Comparison of ENCODE assay signal across 31 cellular contexts in the genomic region with DNA sequence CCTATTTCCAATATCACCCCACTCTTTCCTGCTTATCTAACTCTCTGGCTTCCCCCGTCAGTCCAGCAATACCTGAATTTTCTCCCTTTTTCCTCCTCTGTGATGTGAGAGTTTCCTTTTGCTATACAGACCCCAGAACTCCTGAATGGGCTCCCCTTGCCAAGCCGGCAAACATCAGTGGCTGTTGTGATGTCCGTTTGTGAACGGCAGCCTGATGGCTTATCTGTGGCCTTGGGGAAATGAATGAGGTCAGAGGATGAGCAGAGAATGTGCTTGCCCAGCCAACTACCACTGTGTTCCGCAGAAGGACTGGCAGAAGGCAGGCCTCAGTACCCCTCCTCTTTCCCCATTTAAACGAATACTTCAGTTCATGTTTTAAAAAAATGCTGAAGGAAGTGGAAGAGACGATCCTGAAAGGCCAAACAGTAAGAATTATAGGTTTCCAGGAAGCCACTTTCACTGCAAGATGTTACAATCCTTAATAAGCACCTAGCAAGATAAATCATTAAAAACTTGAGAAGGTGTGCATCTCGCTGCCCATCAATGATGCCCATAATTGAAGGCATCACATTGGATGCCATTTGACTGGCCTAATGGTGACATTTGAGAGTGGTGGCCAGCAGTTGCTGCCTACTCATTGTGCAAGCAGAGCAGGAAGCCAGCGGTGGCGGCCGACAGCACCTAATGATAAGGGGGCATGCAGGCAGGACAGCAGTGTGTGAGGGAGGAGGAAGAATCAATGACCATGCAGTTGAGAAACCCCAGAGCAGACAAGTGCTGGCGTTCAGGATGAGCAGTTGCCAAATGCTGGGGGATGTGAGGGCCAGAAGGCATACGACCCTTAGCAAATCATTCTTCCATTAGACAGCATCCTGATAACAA. TPM values are rescaled to one million over a fixed set of nuclear protein-coding genes. Genes with fewer than 3 reads are reported as not detected.
DNase-seq lines count a peak whose midpoint lies in the region; ATAC-seq and TF ChIP-seq lines count a peak whose summit lies in the region.
"Had no signal": no experiment of that assay in that cellular context is flagged by ENCODE, and none has a peak within 500 bp of the region (broad histone marks: within the 10 kb centered on the region; RNA-seq: fewer than 3 reads in every experiment).

No MANE protein-coding gene starts in this region.

- H3K36me3 Mint-ChIP-seq in naive thymus-derived CD4-positive, alpha-beta T cell: peaks cover 0 to 9% (median 0%) of the 10 kb centered on the region in 5 donors
- H3K36me3 Mint-ChIP-seq: activated naive CD8-positive, alpha-beta T cell treated with anti-CD3 and anti-CD28 coated beads for 36 hours; CD4-positive, CD25-positive, alpha-beta regulatory T cell had no signal

- H3K4me1 Mint-ChIP-seq in naive thymus-derived CD4-positive, alpha-beta T cell: no peaks in the 10 kb centered on the region
- H3K4me1 Mint-ChIP-seq: activated B cell treated with CpG ODN at 0.5 μM for 24 hours; activated naive CD8-positive, alpha-beta T cell treated with anti-CD3 and anti-CD28 coated beads for 36 hours; nephron had no signal

- 53 to 70% (median 55%) methylated on average over 13 of the region's 13 CpGs for WGBS in adrenal gland, 4 donors

- no peaks in the 10 kb centered on the region for H3K9me3 Mint-ChIP-seq in naive thymus-derived CD4-positive, alpha-beta T cell
- H3K9me3 Mint-ChIP-seq: activated B cell treated with CpG ODN at 0.5 μM for 24 hours; activated naive CD8-positive, alpha-beta T cell treated with anti-CD3 and anti-CD28 coated beads for 36 hours; activated T-cell treated with anti-CD3 and anti-CD28 coated beads, Interleukin-2, amount 50 U/mL, for 4 hours; nephron; stimulated activated naive CD8-positive, alpha-beta T cell treated with anti-CD3 and anti-CD28 coated beads, Interleukin-15, Interleukin-2, amounts not matched to agents 100 ng/mL and 50 ng/mL, for 24 hours; T-helper 2 cell treated with Interferon-gamma antibody and Interleukin-4, amounts not matched to agents 5 μg/mL and 100 μg/mL, for 36 hours had no signal

- intact Hi-C loops in adrenal gland (cut with DNase I): no loop called here
- intact Hi-C loops in naive thymus-derived CD4-positive, alpha-beta T cell (cut with micrococcal nuclease): no loop called here

- H3K36me3 ChIP-seq in RWPE2 (ENCODE audit: low read depth) (no peaks in the 10 kb centered on the region), adrenal gland (replicated peaks in 1 of 2) (no peaks in the 10 kb centered on the region)
- H3K36me3 ChIP-seq in naive thymus-derived CD4-positive, alpha-beta T cell (ENCODE audit: control insufficient read depth in 2 of 3, insufficient read depth in 3 of 3, low read length in 3 of 3): no peaks in the 10 kb centered on the region
- H3K36me3 ChIP-seq: pancreas had no signal

- TF ChIP-seq POLR2A in adrenal gland (IDR thresholded peaks at IDR 0.05): no peak

- TF ChIP-seq CTCF in RWPE2 (IDR thresholded peaks at IDR 0.05; ENCODE audit: poor library complexity, severe bottlenecking): no peak
- no peak for TF ChIP-seq CTCF in adrenal gland (IDR thresholded peaks at IDR 0.05)

- CTCF ChIA-PET in naive thymus-derived CD4-positive, alpha-beta T cell (lab: Charles Lee): no interaction called here

- H3K4me1 ChIP-seq in RWPE2 (ENCODE audit: insufficient read depth, poor library complexity, severe bottlenecking): peaks cover 13% of the 10 kb centered on the region
- H3K4me1 ChIP-seq in adrenal gland (replicated peaks in 1 of 2): peaks cover 0 to 5% of the 10 kb centered on the region in 2 donors
- H3K4me1 ChIP-seq in naive thymus-derived CD4-positive, alpha-beta T cell (ENCODE audit: control insufficient read depth in 2 of 2, insufficient read depth in 2 of 2, low read length in 2 of 2): no peaks in the 10 kb centered on the region
- H3K4me1 ChIP-seq: pancreas, testis had no signal

- H3K4me3 Mint-ChIP-seq in naive thymus-derived CD4-positive, alpha-beta T cell: no peak overlapping the region
- H3K4me3 Mint-ChIP-seq: activated B cell treated with CpG ODN at 0.5 μM for 24 hours; activated naive CD8-positive, alpha-beta T cell treated with anti-CD3 and anti-CD28 coated beads for 36 hours; activated T-cell treated with anti-CD3 and anti-CD28 coated beads, Interleukin-2, amount 50 U/mL, for 4 hours; CD4-positive, CD25-positive, alpha-beta regulatory T cell; nephron; stimulated activated naive CD8-positive, alpha-beta T cell treated with anti-CD3 and anti-CD28 coated beads, Interleukin-15, Interleukin-2, amounts not matched to agents 100 ng/mL and 50 ng/mL, for 24 hours; T-helper 2 cell treated with Interferon-gamma antibody and Interleukin-4, amounts not matched to agents 5 μg/mL and 100 μg/mL, for 36 hours had no signal

- H3K9me3 ChIP-seq in RWPE2 (ENCODE audit: severe bottlenecking) (no peaks in the 10 kb centered on the region), adrenal gland (replicated peaks in 1 of 3) (no peaks in the 10 kb centered on the region)
- H3K9me3 ChIP-seq in naive thymus-derived CD4-positive, alpha-beta T cell (ENCODE audit: control insufficient read depth in 2 of 3, low read length in 3 of 3): no peaks in the 10 kb centered on the region
- H3K9me3 ChIP-seq: A549, pancreas, testis had no signal

- H3K27me3 ChIP-seq in RWPE2 (ENCODE audit: insufficient read depth, poor library complexity, severe bottlenecking) (no peaks in the 10 kb centered on the region), adrenal gland (no peaks in the 10 kb centered on the region)
- H3K27me3 ChIP-seq in naive thymus-derived CD4-positive, alpha-beta T cell (ENCODE audit: control insufficient read depth in 2 of 2, insufficient read depth in 2 of 2, low read length in 2 of 2): no peaks in the 10 kb centered on the region
- H3K27me3 ChIP-seq: pancreas, testis had no signal

- no peak overlapping the region for H3K27ac Mint-ChIP-seq in naive thymus-derived CD4-positive, alpha-beta T cell
- H3K27ac Mint-ChIP-seq: activated B cell treated with CpG ODN at 0.5 μM for 24 hours; activated naive CD8-positive, alpha-beta T cell treated with anti-CD3 and anti-CD28 coated beads for 36 hours; CD4-positive, CD25-positive, alpha-beta regulatory T cell; nephron; stimulated activated naive CD8-positive, alpha-beta T cell treated with anti-CD3 and anti-CD28 coated beads, Interleukin-15, Interleukin-2, amounts not matched to agents 100 ng/mL and 50 ng/mL, for 24 hours; T-helper 2 cell treated with Interferon-gamma antibody and Interleukin-4, amounts not matched to agents 5 μg/mL and 100 μg/mL, for 36 hours had no signal

- H3K27ac ChIP-seq in RWPE2 (ENCODE audit: poor library complexity, severe bottlenecking) (peak overlapping the region; percentile 22), adrenal gland (peak overlapping the region in 1 of 5 donors; percentile 39)
- H3K27ac ChIP-seq in naive thymus-derived CD4-positive, alpha-beta T cell (ENCODE audit: low read depth, low read length): no peak overlapping the region
- H3K27ac ChIP-seq: A549, pancreas, testis had no signal

- DNase-seq in GF-D8 (lab: John Stamatoyannopoulos, UW) (peak; percentile 77), RWPE2 (ENCODE audit: low spot score) (no peak), adrenal gland (peak in 5 of 7 donors; percentile 22 to 61 (median 35)), dermis blood vessel endothelial cell (no peak), MV-4-11 (lab: John Stamatoyannopoulos, UW) (no peak), epidermal melanocyte (ENCODE audit: insufficient read length, low spot score) (no peak), NCI-H1105 (lab: John Stamatoyannopoulos, UW) (no peak)
- DNase-seq in naive thymus-derived CD4-positive, alpha-beta T cell: no peak
- DNase-seq: activated B cell treated with CpG ODN at 0.5 μM for 24 hours; activated gamma-delta T cell; activated naive CD8-positive, alpha-beta T cell treated with anti-CD3 and anti-CD28 coated beads for 36 hours; activated T-cell treated with anti-CD3 and anti-CD28 coated beads, Interleukin-2, amount 50 U/mL, for 4 hours; CD4-positive, CD25-positive, alpha-beta regulatory T cell; effector CD4-positive, alpha-beta T cell; hippocampal formation; NCI-H1092; NCI-H1694 treated with DMSO at 0.1 percent for 48 hours; NCI-H2171; NCI-H524 treated with DMSO at 0.1 percent for 48 hours; NK-92 treated with Interleukin-12 subunit alpha and Interleukin-12 subunit beta, amount 100 ng/mL, for 24 hours; pancreas; testis had no signal

- POLR2A ChIA-PET in naive thymus-derived CD4-positive, alpha-beta T cell (lab: Charles Lee): no interaction called here

- ATAC-seq in RWPE2 (ENCODE audit: low read depth): no peak
- ATAC-seq in naive thymus-derived CD4-positive, alpha-beta T cell: peak; percentile 61
- ATAC-seq: activated T-cell treated with anti-CD3 and anti-CD28 coated beads, Interleukin-2, amount 50 U/mL, for 4 hours had no signal

- H3K27me3 Mint-ChIP-seq in naive thymus-derived CD4-positive, alpha-beta T cell: no peaks in the 10 kb centered on the region
- H3K27me3 Mint-ChIP-seq: activated B cell treated with CpG ODN at 0.5 μM for 24 hours; activated naive CD8-positive, alpha-beta T cell treated with anti-CD3 and anti-CD28 coated beads for 36 hours; CD4-positive, CD25-positive, alpha-beta regulatory T cell; stimulated activated naive CD8-positive, alpha-beta T cell treated with anti-CD3 and anti-CD28 coated beads, Interleukin-15, Interleukin-2, amounts not matched to agents 100 ng/mL and 50 ng/mL, for 24 hours had no signal

- no peak overlapping the region for H3K4me3 ChIP-seq in RWPE2 (ENCODE audit: severe bottlenecking)
- H3K4me3 ChIP-seq in adrenal gland: no peak overlapping the region
- no peak overlapping the region for H3K4me3 ChIP-seq in naive thymus-derived CD4-positive, alpha-beta T cell (ENCODE audit: low read length)
- H3K4me3 ChIP-seq: A549, pancreas, smooth muscle cell, testis had no signal

RNA-seq across cellular contexts. Expression of gene SLC18A2, which starts 31.5 kb away (rescaled TPM):
- total RNA-seq in adrenal gland: 10 to 100 TPM in 1 of 8 donors, 1 to 10 TPM in 2, under 1 TPM in 3, not detected in 2; 0.04 to 16.6 (median 2.4) TPM
- 10 to 100 TPM in 1 of 3 donors, 1 to 10 TPM in 2; 4.0 to 10.2 (median 7.1) TPM for polyA plus RNA-seq in adrenal gland
- total RNA-seq in naive thymus-derived CD4-positive, alpha-beta T cell: 1 to 10 TPM in 2 of 5 experiments, not detected in 3; 1.1 to 1.7 TPM
- 1 to 10 TPM in 1 of 2 donors, under 1 TPM in 1; 0.71 to 6.1 TPM for polyA plus RNA-seq in naive thymus-derived CD4-positive, alpha-beta T cell
- total RNA-seq in dermis blood vessel endothelial cell: 0.05 TPM in 1 of 2 replicates, not detected in the other
- total RNA-seq: activated B cell treated with CpG ODN at 0.5 μM for 24 hours; activated naive CD8-positive, alpha-beta T cell treated with anti-CD3 and anti-CD28 coated beads for 36 hours; bronchial epithelial cell; LHCN-M2; lung microvascular endothelial cell; PC-3 had no signal

Comparison
In these comparisons a context has a peak if more than half of its experiments do, and no peak if none do; other contexts are left out.
1. DNase-seq: peak in GF-D8 (single experiment) and adrenal gland (5 of 7); none in RWPE2 (single experiment), naive thymus-derived CD4-positive, alpha-beta T cell (0 of 9), dermis blood vessel endothelial cell (single experiment), MV-4-11 (single experiment), epidermal melanocyte (single experiment) and NCI-H1105 (single experiment).